31 cellular contexts compared by ENCODE assay signal in the genomic region with DNA sequence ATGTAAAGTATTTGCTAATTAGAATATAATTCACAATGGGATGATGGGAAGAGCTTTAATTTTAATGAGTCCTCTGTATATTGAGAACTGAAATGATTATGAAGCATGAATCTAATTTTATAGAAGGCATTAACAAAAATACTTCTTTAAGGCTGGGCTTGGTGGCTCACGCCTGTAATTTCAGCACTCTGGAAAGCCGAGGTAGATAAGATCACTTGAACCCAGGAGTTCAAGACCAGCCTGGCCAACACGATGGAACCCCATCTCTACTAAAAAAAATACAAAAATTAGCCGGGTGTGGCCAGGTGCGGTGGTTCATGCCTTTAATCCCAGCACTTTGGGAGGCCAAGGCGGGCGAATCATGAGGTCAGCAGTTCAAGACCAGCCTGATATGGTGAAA.
"Had no signal": no experiment of that assay in that cellular context is flagged by ENCODE, and none has a peak within 500 bp of the region (broad histone marks: within the 10 kb centered on the region; RNA-seq: fewer than 3 reads in every experiment).

No MANE protein-coding gene starts in this region.

- H3K4me3 Mint-ChIP-seq: activated CD4-positive, alpha-beta memory T cell treated with anti-CD3 and anti-CD28 coated beads for 36 hours; activated CD4-positive, alpha-beta T cell treated with anti-CD3 and anti-CD28 coated beads for 36 hours; activated CD4-positive, alpha-beta T cell treated with anti-CD3 and anti-CD28 coated beads, Interleukin-2, amount 10 ng/mL, durations not matched to agents 24 days and 14 days; activated CD8-positive, alpha-beta memory T cell treated with anti-CD3 and anti-CD28 coated beads, Interleukin-2, amount 10 ng/mL, durations not matched to agents 7 days and 5 days; activated CD8-positive, alpha-beta T cell treated with anti-CD3 and anti-CD28 coated beads, Interleukin-2, amount 10 ng/mL, durations not matched to agents 7 days and 5 days; activated naive CD4-positive, alpha-beta T cell treated with anti-CD3 and anti-CD28 coated beads for 36 hours; activated naive CD4-positive, alpha-beta T cell treated with anti-CD3 and anti-CD28 coated beads, Interleukin-2, amount 50 U/mL, for 24 hours; activated naive CD8-positive, alpha-beta T cell treated with anti-CD3 and anti-CD28 coated beads for 36 hours; activated naive CD8-positive, alpha-beta T cell treated with anti-CD3 and anti-CD28 coated beads, Interleukin-2, amount 50 U/mL, for 24 hours; activated T-helper 1 cell treated with anti-CD3 and anti-CD28 coated beads, Interleukin-12 subunit alpha, Interleukin-12 subunit beta, Interleukin-2, Interleukin-4 antibody, amounts not matched to agents 30 ng/mL and 10 ng/mL and 1 ng/mL, durations not matched to agents 14 hours and 24 hours and 36 hours; T-helper 17 cell; T-helper 2 cell treated with Interferon-gamma antibody and Interleukin-4, amounts not matched to agents 5 μg/mL and 100 μg/mL, for 36 hours had no signal

- H3K27ac Mint-ChIP-seq: activated CD4-positive, alpha-beta memory T cell treated with anti-CD3 and anti-CD28 coated beads for 36 hours; activated CD4-positive, alpha-beta T cell treated with anti-CD3 and anti-CD28 coated beads for 36 hours; activated CD4-positive, alpha-beta T cell treated with anti-CD3 and anti-CD28 coated beads, Interleukin-2, amount 10 ng/mL, durations not matched to agents 24 days and 14 days; activated CD8-positive, alpha-beta memory T cell treated with anti-CD3 and anti-CD28 coated beads, Interleukin-2, amount 10 ng/mL, durations not matched to agents 7 days and 5 days; activated CD8-positive, alpha-beta T cell treated with anti-CD3 and anti-CD28 coated beads, Interleukin-2, amount 10 ng/mL, durations not matched to agents 7 days and 5 days; activated naive CD4-positive, alpha-beta T cell treated with anti-CD3 and anti-CD28 coated beads for 36 hours; activated naive CD4-positive, alpha-beta T cell treated with anti-CD3 and anti-CD28 coated beads, Interleukin-2, amount 50 U/mL, for 24 hours; activated naive CD8-positive, alpha-beta T cell treated with anti-CD3 and anti-CD28 coated beads for 36 hours; activated naive CD8-positive, alpha-beta T cell treated with anti-CD3 and anti-CD28 coated beads, Interleukin-2, amount 50 U/mL, for 24 hours; activated T-helper 1 cell treated with anti-CD3 and anti-CD28 coated beads, Interleukin-12 subunit alpha, Interleukin-12 subunit beta, Interleukin-2, Interleukin-4 antibody, amounts not matched to agents 30 ng/mL and 10 ng/mL and 1 ng/mL, durations not matched to agents 14 hours and 24 hours and 36 hours; activated T-helper 2 cell treated with anti-CD3 and anti-CD28 coated beads, Interferon-gamma antibody, Interleukin-2, Interleukin-4, amounts not matched to agents 10 μg/mL and 5 μg/mL and 100 μg/mL, durations not matched to agents 14 hours and 24 hours and 36 hours; T-helper 17 cell; T-helper 2 cell treated with Interferon-gamma antibody and Interleukin-4, amounts not matched to agents 5 μg/mL and 100 μg/mL, for 36 hours had no signal

- H3K36me3 ChIP-seq: colonic mucosa had no signal

- H3K4me1 ChIP-seq: adrenal gland, body of pancreas, colonic mucosa, esophagus squamous epithelium, gastroesophageal sphincter had no signal

- H3K9me3 Mint-ChIP-seq: activated CD4-positive, alpha-beta memory T cell treated with anti-CD3 and anti-CD28 coated beads for 36 hours; activated CD4-positive, alpha-beta T cell treated with anti-CD3 and anti-CD28 coated beads, Interleukin-2, amount 10 ng/mL, durations not matched to agents 24 days and 14 days; activated naive CD4-positive, alpha-beta T cell treated with anti-CD3 and anti-CD28 coated beads for 36 hours; activated naive CD4-positive, alpha-beta T cell treated with anti-CD3 and anti-CD28 coated beads, Interleukin-2, amount 50 U/mL, for 24 hours; activated naive CD8-positive, alpha-beta T cell treated with anti-CD3 and anti-CD28 coated beads for 36 hours; activated naive CD8-positive, alpha-beta T cell treated with anti-CD3 and anti-CD28 coated beads, Interleukin-2, amount 50 U/mL, for 24 hours; activated T-helper 1 cell treated with anti-CD3 and anti-CD28 coated beads, Interleukin-12 subunit alpha, Interleukin-12 subunit beta, Interleukin-2, Interleukin-4 antibody, amounts not matched to agents 30 ng/mL and 10 ng/mL and 1 ng/mL, durations not matched to agents 14 hours and 24 hours and 36 hours; activated T-helper 2 cell treated with anti-CD3 and anti-CD28 coated beads, Interferon-gamma antibody, Interleukin-2, Interleukin-4, amounts not matched to agents 10 μg/mL and 5 μg/mL and 100 μg/mL, durations not matched to agents 14 hours and 24 hours and 36 hours; T-helper 2 cell treated with Interferon-gamma antibody and Interleukin-4, amounts not matched to agents 5 μg/mL and 100 μg/mL, for 36 hours had no signal

- ATAC-seq: activated CD4-positive, alpha-beta T cell treated with anti-CD3 and anti-CD28 coated beads for 36 hours; activated CD8-positive, alpha-beta memory T cell treated with anti-CD3 and anti-CD28 coated beads, Interleukin-2, amount 10 ng/mL, durations not matched to agents 7 days and 5 days; activated CD8-positive, alpha-beta T cell treated with anti-CD3 and anti-CD28 coated beads, Interleukin-2, amount 10 ng/mL, durations not matched to agents 7 days and 5 days; activated naive CD8-positive, alpha-beta T cell treated with anti-CD3 and anti-CD28 coated beads, Interleukin-2, amount 50 U/mL, for 24 hours; body of pancreas; gastroesophageal sphincter; T-helper 17 cell had no signal

- H3K9me3 ChIP-seq: adrenal gland, body of pancreas, colonic mucosa, esophagus squamous epithelium, gastroesophageal sphincter had no signal

- H3K27ac ChIP-seq: adrenal gland, body of pancreas, colonic mucosa, epithelial cell of prostate, esophagus squamous epithelium, gastroesophageal sphincter, WERI-Rb-1 had no signal

- H3K27me3 Mint-ChIP-seq: activated CD4-positive, alpha-beta memory T cell treated with anti-CD3 and anti-CD28 coated beads for 36 hours; activated CD4-positive, alpha-beta T cell treated with anti-CD3 and anti-CD28 coated beads for 36 hours; activated CD4-positive, alpha-beta T cell treated with anti-CD3 and anti-CD28 coated beads, Interleukin-2, amount 10 ng/mL, durations not matched to agents 24 days and 14 days; activated CD8-positive, alpha-beta memory T cell treated with anti-CD3 and anti-CD28 coated beads, Interleukin-2, amount 10 ng/mL, durations not matched to agents 7 days and 5 days; activated naive CD4-positive, alpha-beta T cell treated with anti-CD3 and anti-CD28 coated beads, Interleukin-2, amount 50 U/mL, for 24 hours; activated naive CD8-positive, alpha-beta T cell treated with anti-CD3 and anti-CD28 coated beads for 36 hours; activated naive CD8-positive, alpha-beta T cell treated with anti-CD3 and anti-CD28 coated beads, Interleukin-2, amount 50 U/mL, for 24 hours; T-helper 17 cell had no signal

- H3K4me3 ChIP-seq: adrenal gland, body of pancreas, colonic mucosa, esophagus squamous epithelium, gastroesophageal sphincter had no signal

- H3K4me1 Mint-ChIP-seq: activated naive CD8-positive, alpha-beta T cell treated with anti-CD3 and anti-CD28 coated beads, Interleukin-2, amount 50 U/mL, for 24 hours had no signal

- DNase-seq: activated CD4-positive, alpha-beta memory T cell treated with anti-CD3 and anti-CD28 coated beads for 36 hours; activated CD4-positive, alpha-beta T cell treated with anti-CD3 and anti-CD28 coated beads for 36 hours; activated CD4-positive, alpha-beta T cell treated with anti-CD3 and anti-CD28 coated beads, Interleukin-2, amount 10 ng/mL, durations not matched to agents 24 days and 14 days; activated CD4-positive, CD25-positive, alpha-beta regulatory T cell; activated CD4-positive, CD25-positive, alpha-beta regulatory T cell treated with anti-CD3 and anti-CD28 coated beads, Interleukin-2, amount 50 U/mL, for 72 hours; activated CD8-positive, alpha-beta memory T cell treated with anti-CD3 and anti-CD28 coated beads, Interleukin-2, amount 10 ng/mL, durations not matched to agents 7 days and 5 days; activated CD8-positive, alpha-beta memory T cell treated with anti-CD3 and anti-CD28 coated beads, Interleukin-2, amount 50 U/mL, for 4 hours; activated CD8-positive, alpha-beta T cell treated with anti-CD3 and anti-CD28 coated beads, Interleukin-2, amount 10 ng/mL, durations not matched to agents 7 days and 5 days; activated naive CD4-positive, alpha-beta T cell treated with anti-CD3 and anti-CD28 coated beads for 36 hours; activated naive CD8-positive, alpha-beta T cell treated with anti-CD3 and anti-CD28 coated beads for 36 hours; activated naive CD8-positive, alpha-beta T cell treated with anti-CD3 and anti-CD28 coated beads, Interleukin-2, amount 50 U/mL, for 24 hours; activated T-cell treated with anti-CD3 and anti-CD28 coated beads, Interleukin-2, amount 50 U/mL, for 1 hour; activated T-cell treated with anti-CD3 and anti-CD28 coated beads, Interleukin-2, amount 50 U/mL, for 48 hours; adrenal gland; amygdala; body of pancreas; caudate nucleus; colonic mucosa; effector CD8-positive, alpha-beta T cell; esophagus squamous epithelium; foreskin melanocyte; T-helper 1 cell; T-helper 17 cell; T1000; WERI-Rb-1 had no signal

- H3K27me3 ChIP-seq: adrenal gland, body of pancreas, colonic mucosa, esophagus squamous epithelium, gastroesophageal sphincter had no signal
